ENCODE assay signal across 2 cellular contexts in the genomic region with DNA sequence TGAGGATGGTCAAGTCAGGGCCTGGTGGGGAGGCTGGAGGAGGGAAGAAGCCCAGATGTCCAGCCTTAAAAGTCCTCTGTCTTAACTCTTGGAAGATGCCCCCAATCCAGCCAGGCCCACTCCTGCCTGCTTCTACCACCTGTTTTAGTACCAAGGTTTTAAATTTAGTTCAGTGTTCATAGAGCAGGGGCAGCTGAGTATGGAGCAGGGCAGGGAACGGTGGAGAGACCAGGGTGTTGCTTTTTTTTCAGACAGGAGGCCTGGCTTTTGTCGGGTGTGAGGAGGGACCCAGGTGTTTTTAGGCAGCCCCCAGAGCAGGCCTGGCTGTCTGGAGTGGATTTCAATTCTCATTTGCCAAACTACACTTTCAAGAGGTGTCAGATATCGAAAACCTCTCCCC.
TF ChIP-seq lines count a peak whose summit lies in the region.

No MANE protein-coding gene starts in this region.

TF ChIP-seq in GM23338, 12 proteins besides CTCF, POLR2A, EP300 and RAD21 (continues in another document):
- TF ChIP-seq EZH2 (IDR thresholded peaks at IDR 0.05; ENCODE audit: low read depth, unreplicated experiment) = no peak
- TF ChIP-seq REST (IDR thresholded peaks at IDR 0.05; ENCODE audit: unreplicated experiment) = no peak
- TF ChIP-seq ZNF462 (CRISPR knock-in tag; IDR thresholded peaks at IDR 0.05) = no peak
- no peak for TF ChIP-seq EZH2phosphoT487 (IDR thresholded peaks at IDR 0.05; ENCODE audit: unreplicated experiment)
- TF ChIP-seq CREB1 (CRISPR knock-in tag; IDR thresholded peaks at IDR 0.05; ENCODE audit: low read depth) = no peak
- TF ChIP-seq, protein P1, sequence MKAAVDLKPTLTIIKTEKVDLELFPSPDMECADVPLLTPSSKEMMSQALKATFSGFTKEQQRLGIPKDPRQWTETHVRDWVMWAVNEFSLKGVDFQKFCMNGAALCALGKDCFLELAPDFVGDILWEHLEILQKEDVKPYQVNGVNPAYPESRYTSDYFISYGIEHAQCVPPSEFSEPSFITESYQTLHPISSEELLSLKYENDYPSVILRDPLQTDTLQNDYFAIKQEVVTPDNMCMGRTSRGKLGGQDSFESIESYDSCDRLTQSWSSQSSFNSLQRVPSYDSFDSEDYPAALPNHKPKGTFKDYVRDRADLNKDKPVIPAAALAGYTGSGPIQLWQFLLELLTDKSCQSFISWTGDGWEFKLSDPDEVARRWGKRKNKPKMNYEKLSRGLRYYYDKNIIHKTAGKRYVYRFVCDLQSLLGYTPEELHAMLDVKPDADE (IDR thresholded peaks at IDR 0.05) = no peak
- no peak for TF ChIP-seq ZNF114 (CRISPR knock-in tag; IDR thresholded peaks at IDR 0.05)
- no peak for TF ChIP-seq STAT1 (IDR thresholded peaks at IDR 0.05; ENCODE audit: unreplicated experiment)
- no peak for TF ChIP-seq NANOG (IDR thresholded peaks at IDR 0.05; ENCODE audit: borderline replicate concordance)
- no peak for TF ChIP-seq JUNB (IDR thresholded peaks at IDR 0.05; ENCODE audit: unreplicated experiment)

TF ChIP-seq in H1, 55 proteins besides CTCF, POLR2A, EP300 and RAD21:
- TF ChIP-seq TBP (IDR thresholded peaks at IDR 0.05; ENCODE audit: low read depth, low read length) (no peak), SIN3A (conservative IDR thresholded peaks at IDR 0.05 in 1 of 2, IDR thresholded peaks at IDR 0.05 in 1 of 2; ENCODE audit: low read depth in 1 of 2, low read length in 2 of 2) (no peak), CBX5 (IDR thresholded peaks at IDR 0.05; ENCODE audit: low read depth, low read length) (no peak), GABPA (IDR thresholded peaks at IDR 0.05; ENCODE audit: borderline replicate concordance, insufficient read depth, low read length) (no peak), ATF3 (IDR thresholded peaks at IDR 0.05; ENCODE audit: insufficient read depth, low read depth, low read length) (no peak), EGR1 (IDR thresholded peaks at IDR 0.05; ENCODE audit: borderline replicate concordance, low read depth, low read length) (no peak), TAF7 (optimal IDR thresholded peaks at IDR 0.05; ENCODE audit: borderline replicate concordance, low read depth, low read length) (no peak), CEBPB (IDR thresholded peaks at IDR 0.05; ENCODE audit: low read depth, low read length) (no peak), POU5F1 (IDR thresholded peaks at IDR 0.05; ENCODE audit: low read depth, low read length) (no peak), POLR2AphosphoS5 (IDR thresholded peaks at IDR 0.05; ENCODE audit: low read depth, low read length) (no peak), SP4 (IDR thresholded peaks at IDR 0.05; ENCODE audit: low read length) (no peak), GTF2F1 (IDR thresholded peaks at IDR 0.05; ENCODE audit: borderline replicate concordance, low read depth, low read length) (no peak), MAX (IDR thresholded peaks at IDR 0.05) (no peak), SRF (IDR thresholded peaks at IDR 0.05; ENCODE audit: low read depth, low read length) (no peak), NANOG (IDR thresholded peaks at IDR 0.05; ENCODE audit: insufficient read depth, low read depth, low read length, poor library complexity, severe bottlenecking) (no peak)
- TF ChIP-seq, protein P2, sequence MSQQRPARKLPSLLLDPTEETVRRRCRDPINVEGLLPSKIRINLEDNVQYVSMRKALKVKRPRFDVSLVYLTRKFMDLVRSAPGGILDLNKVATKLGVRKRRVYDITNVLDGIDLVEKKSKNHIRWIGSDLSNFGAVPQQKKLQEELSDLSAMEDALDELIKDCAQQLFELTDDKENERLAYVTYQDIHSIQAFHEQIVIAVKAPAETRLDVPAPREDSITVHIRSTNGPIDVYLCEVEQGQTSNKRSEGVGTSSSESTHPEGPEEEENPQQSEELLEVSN (IDR thresholded peaks at IDR 0.05) = no peak
